7 cellular contexts compared by ENCODE assay signal in the genomic region with DNA sequence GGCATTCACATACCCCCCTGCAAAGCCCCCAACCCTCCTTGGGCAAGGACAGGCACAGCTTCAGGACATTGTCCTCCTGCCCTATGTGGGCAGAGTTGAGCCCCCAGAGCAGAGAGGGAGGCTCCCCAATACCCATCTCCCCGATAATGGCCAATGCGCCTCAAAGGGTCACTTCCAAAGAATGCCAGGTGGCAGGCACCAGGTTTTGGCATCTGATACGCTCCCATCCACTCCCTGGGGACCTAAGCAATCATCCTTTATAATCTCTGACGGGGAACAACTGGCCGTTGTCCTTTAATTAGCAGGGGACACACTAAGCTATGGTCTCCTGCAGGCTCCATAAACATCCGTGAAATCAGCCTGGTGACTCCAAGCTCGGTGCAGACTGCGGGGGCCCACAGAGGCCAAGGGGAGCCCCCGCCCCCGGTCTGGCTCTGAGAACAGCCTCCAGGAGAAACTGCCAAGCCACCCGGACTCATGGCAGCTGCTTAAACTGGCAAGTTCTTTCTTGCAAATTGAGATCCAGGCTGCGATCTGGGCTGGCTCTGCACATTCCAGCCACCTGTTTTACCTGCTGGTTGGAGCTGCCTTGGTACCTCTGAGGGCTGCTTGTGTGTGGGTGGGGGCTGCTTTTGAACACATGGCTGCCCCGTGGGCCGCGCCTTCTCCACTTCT.
A peak's percentile ranks its signal among the peaks of the same experiment; 100 is the strongest.
DNase-seq lines count a peak whose midpoint lies in the region; TF ChIP-seq lines count a peak whose summit lies in the region.
"Not testable (repeated sequence)": the region's sequence is repeated elsewhere in the genome, so short reads cannot be mapped to it uniquely, and the experiment has no call there.

No MANE protein-coding gene starts in this region.

- H2AFZ ChIP-seq in neural progenitor cell (replicated peaks), result not testable (repeated sequence)

- not testable (repeated sequence) for H4K20me1 ChIP-seq in BLaER1; neural progenitor cell (ENCODE audit: low read depth)

- H3K9ac ChIP-seq in BLaER1, neural progenitor cell: not testable (repeated sequence)

- H3K36me3 Mint-ChIP-seq in neural progenitor cell, result not testable (repeated sequence)

- H3F3A ChIP-seq in neural progenitor cell (ENCODE audit: low read depth), result not testable (repeated sequence)

- H3K27ac ChIP-seq in BLaER1, neural progenitor cell: not testable (repeated sequence)
- H3K27ac ChIP-seq in WERI-Rb-1, result peak overlapping the region; percentile 34
- peak overlapping the region; percentile 46 to 57 for H3K27ac ChIP-seq in esophagus (ENCODE audit: low read depth in 2 of 2, low read length in 1 of 2)

- H3K9me3 Mint-ChIP-seq in neural progenitor cell, result not testable (repeated sequence)

- TF ChIP-seq CTCF in WERI-Rb-1 (IDR thresholded peaks at IDR 0.05; ENCODE audit: low read depth, low read length); neural progenitor cell (IDR thresholded peaks at IDR 0.05): not testable (repeated sequence)

- peaks cover 66% of the 10 kb centered on the region for H3K4me1 ChIP-seq in BLaER1
- peaks cover 6 to 12% of the 10 kb centered on the region in 2 donors for H3K4me1 ChIP-seq in esophagus (ENCODE audit: control insufficient read depth in 2 of 2, insufficient read depth in 2 of 2, low read length in 1 of 2)
- peaks cover 20% of the 10 kb centered on the region for H3K4me1 ChIP-seq in neural progenitor cell

- H3K4me2 ChIP-seq in BLaER1, result peak overlapping the region; percentile 69
- peak overlapping the region; percentile 27 for H3K4me2 ChIP-seq in neural progenitor cell

- not testable (repeated sequence) for H3K27me3 ChIP-seq in BLaER1; WERI-Rb-1 (ENCODE audit: insufficient read depth, low read depth, severe bottlenecking); esophagus (ENCODE audit: control insufficient read depth in 1 of 2, insufficient read depth in 2 of 2, low read length in 2 of 2); neural progenitor cell

- H3K36me3 ChIP-seq in BLaER1; WERI-Rb-1; esophagus (ENCODE audit: control insufficient read depth in 2 of 2, insufficient read depth in 2 of 2, low read length in 1 of 2); neural progenitor cell: not testable (repeated sequence)

- peak overlapping the region; percentile 72 for H3K27ac Mint-ChIP-seq in neural progenitor cell

- H3K4me3 ChIP-seq in BLaER1; WERI-Rb-1 (ENCODE audit: low read depth, low read length); esophagus (ENCODE audit: low read depth in 1 of 2, low read length in 2 of 2); neural progenitor cell: not testable (repeated sequence)

- H3K27me3 Mint-ChIP-seq in neural progenitor cell (ENCODE audit: insufficient read depth, low read depth), result not testable (repeated sequence)

- H3K9me3 ChIP-seq in BLaER1; WERI-Rb-1 (ENCODE audit: severe bottlenecking); esophagus (ENCODE audit: control insufficient read depth in 2 of 2, insufficient read depth in 1 of 2, low read depth in 1 of 2, low read length in 1 of 2); neural progenitor cell (ENCODE audit: low read depth): not testable (repeated sequence)

- peak; percentile 86 for DNase-seq in NCI-H1694 treated with DMSO at 0.1 percent for 48 hours (lab: John Stamatoyannopoulos, UW)
- DNase-seq in NCI-H446 (lab: John Stamatoyannopoulos, UW), result peak; percentile 74 to 83
- DNase-seq in NCI-H82 (lab: John Stamatoyannopoulos, UW), result peak; percentile 89
- peak; percentile 39 for DNase-seq in WERI-Rb-1
- DNase-seq in neural progenitor cell (ENCODE audit: low spot score), result not testable (repeated sequence)

- not testable (repeated sequence) for H3K79me2 ChIP-seq in neural progenitor cell (ENCODE audit: low read depth)

- H3K4me3 Mint-ChIP-seq in neural progenitor cell, result not testable (repeated sequence)

- H3K4me1 Mint-ChIP-seq in neural progenitor cell, result peaks cover 72% of the 10 kb centered on the region

- 33 to 36% methylated on average over 15 of the region's 15 CpGs for WGBS in esophagus, 2 donors
